In the genomic region with DNA sequence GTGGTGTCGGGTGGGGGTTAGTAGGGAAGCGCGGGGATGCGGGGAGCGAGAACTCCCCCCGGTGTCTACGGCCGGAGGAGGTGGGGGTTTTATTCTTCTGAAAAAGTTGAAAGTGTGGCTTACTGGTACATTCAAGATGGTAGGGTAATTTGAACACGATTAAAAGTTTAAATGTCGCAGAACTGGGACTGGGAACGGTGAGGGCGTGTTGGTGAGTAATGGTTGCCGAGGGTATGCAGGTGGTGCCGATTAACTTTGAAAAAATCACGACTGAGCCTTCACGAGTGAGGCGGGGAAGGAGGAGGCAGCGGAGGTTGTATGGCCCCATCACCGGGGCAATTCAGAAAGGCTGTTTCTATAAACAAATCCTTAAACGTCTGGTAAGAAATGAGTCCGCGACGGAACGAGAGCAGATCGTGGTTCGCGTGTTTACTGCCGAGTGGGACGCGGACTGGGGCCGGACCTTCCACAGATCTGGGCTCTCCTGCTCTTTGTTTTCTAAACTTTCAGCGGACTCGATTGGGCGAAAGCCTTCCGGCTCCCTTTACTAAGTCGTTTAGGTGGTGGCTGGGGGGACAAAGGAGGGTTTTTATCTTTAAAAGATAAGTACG, we compare ENCODE assay signal across 8 cellular contexts.
A peak's percentile ranks its signal among the peaks of the same experiment; 100 is the strongest.
DNase-seq lines count a peak whose midpoint lies in the region; TF ChIP-seq lines count a peak whose summit lies in the region.

No MANE protein-coding gene starts in this region.

- peak overlapping the region; percentile 79; the same call in 1 of the 2 replicates for H3K4me2 ChIP-seq in MM.1S (ENCODE audit: low read depth, low read length)

- H2AFZ ChIP-seq in ACC112 (ENCODE audit: low read length, unreplicated experiment) (peak overlapping the region; percentile 52), MM.1S (ENCODE audit: low read length) (no peak overlapping the region)

- TF ChIP-seq CTCF in MM.1S (IDR thresholded peaks at IDR 0.05; ENCODE audit: low read length) (no peak), GM20000 (IDR thresholded peaks at IDR 0.05; ENCODE audit: extremely low read depth, missing control alignments) (no peak)

- DNase-seq in MM.1S = no peak
- DNase-seq in astrocyte of the hippocampus (ENCODE audit: low read depth, low spot score) = peak; percentile 65
- DNase-seq in kidney tubule cell (ENCODE audit: low spot score) = peak; percentile 51
- peak; percentile 37 for DNase-seq in stimulated activated CD8-positive, alpha-beta memory T cell treated with anti-CD3 and anti-CD28 coated beads, Interleukin-4, amount 100 ng/mL, for 48 hours
- DNase-seq in NCI-H1694 (lab: John Stamatoyannopoulos, UW) = no peak
- DNase-seq in GM20000 (ENCODE audit: low spot score) = no peak
- DNase-seq in SKM-1 (lab: John Stamatoyannopoulos, UW; ENCODE audit: unreplicated experiment) = no peak

- H4K20me1 ChIP-seq in MM.1S (ENCODE audit: insufficient read depth, low read length) = peaks cover 13% of the 10 kb centered on the region; the same call in 1 of the 2 replicates

- H3K79me2 ChIP-seq in ACC112 (ENCODE audit: control insufficient read depth, insufficient read depth, low read length, unreplicated experiment) (peaks cover 70% of the 10 kb centered on the region), MM.1S (ENCODE audit: low read length) (peaks cover 67% of the 10 kb centered on the region)

- H3K36me3 ChIP-seq in ACC112 (ENCODE audit: insufficient read depth, low read length) (no peaks in the 10 kb centered on the region), MM.1S (replicated peaks; ENCODE audit: insufficient read depth, low read length) (no peaks in the 10 kb centered on the region)

- H3K4me1 ChIP-seq in ACC112 (ENCODE audit: control insufficient read depth, insufficient read depth, low read length, unreplicated experiment) (peaks cover 39% of the 10 kb centered on the region), MM.1S (ENCODE audit: low read length) (peaks cover 18% of the 10 kb centered on the region)

- peak overlapping the region; percentile 86 for H3K4me3 ChIP-seq in ACC112 (ENCODE audit: low read depth, low read length)
- no peak overlapping the region for H3K4me3 ChIP-seq in MM.1S (ENCODE audit: low read length)

- no peaks in the 10 kb centered on the region for H3K9me2 ChIP-seq in MM.1S (replicated peaks; ENCODE audit: insufficient read depth, low read length)

- H3K27ac ChIP-seq in ACC112 (ENCODE audit: low read depth, low read length) (peak overlapping the region; percentile 45), MM.1S (ENCODE audit: low read length) (no peak overlapping the region)

- H3K27me3 ChIP-seq in ACC112 (ENCODE audit: insufficient read depth, low read length) (peaks cover 8% of the 10 kb centered on the region), MM.1S (replicated peaks; ENCODE audit: insufficient read depth, low read length) (no peaks in the 10 kb centered on the region)

- no peaks in the 10 kb centered on the region for H3K9me3 ChIP-seq in MM.1S (replicated peaks; ENCODE audit: insufficient read depth, low read length)

- H3K9ac ChIP-seq in MM.1S (ENCODE audit: low read length) = no peak overlapping the region

- H3F3A ChIP-seq in MM.1S (ENCODE audit: insufficient read depth, low read length) = peaks cover 6% of the 10 kb centered on the region

Comparison
In these comparisons a context has a peak if more than half of its experiments do, and no peak if none do; other contexts are left out.
1. DNase-seq: peak in astrocyte of the hippocampus (single experiment), kidney tubule cell (single experiment) and stimulated activated CD8-positive, alpha-beta memory T cell treated with anti-CD3 and anti-CD28 coated beads, Interleukin-4, amount 100 ng/mL, for 48 hours (single experiment); none in MM.1S (single experiment), NCI-H1694 (single experiment), GM20000 (single experiment) and SKM-1 (single experiment).